21 cellular contexts compared by ENCODE assay signal in genomic region chr3:175336406-175337133, GRCh38.
A peak's percentile ranks its signal among the peaks of the same experiment; 100 is the strongest.
DNase-seq lines count a peak whose midpoint lies in the region; ATAC-seq and TF ChIP-seq lines count a peak whose summit lies in the region.
"Had no signal": no experiment of that assay in that cellular context is flagged by ENCODE, and none has a peak within 500 bp of the region (broad histone marks: within the 10 kb centered on the region; RNA-seq: fewer than 3 reads in every experiment).

No MANE protein-coding gene starts in this region.

- no peaks in the 10 kb centered on the region for H3K27me3 ChIP-seq in foreskin keratinocyte
- no peaks in the 10 kb centered on the region for H3K27me3 ChIP-seq in right atrium auricular region
- H3K27me3 ChIP-seq: brain microvascular endothelial cell, heart left ventricle, tibial artery had no signal

- ATAC-seq in GM18868 (IDR thresholded peaks at IDR 0.05; ENCODE audit: unreplicated experiment) (peak; percentile 55), foreskin keratinocyte (peak; percentile 45)
- ATAC-seq: heart left ventricle; K562; psoas muscle; stimulated activated effector memory CD8-positive, alpha-beta T cell treated with anti-CD3 and anti-CD28 coated beads, Interleukin-12 subunit alpha, Interleukin-12 subunit beta, amount 100 ng/mL, for 72 hours had no signal

- DNase-seq in NCI-H1417 (lab: John Stamatoyannopoulos, UW) (peak in 2 of 3 experiments; percentile 48 to 74), NCI-H748 (lab: John Stamatoyannopoulos, UW; ENCODE audit: unreplicated experiment) (peak; percentile 88), foreskin keratinocyte (no peak), right atrium auricular region (ENCODE audit: low spot score) (no peak), Kasumi-1 (lab: John Stamatoyannopoulos, UW) (no peak), cerebellum (ENCODE audit: low spot score) (no peak), cerebellar nuclear complex (lab: John Stamatoyannopoulos, UW) (no peak)
- DNase-seq: activated naive CD8-positive, alpha-beta T cell treated with anti-CD3 and anti-CD28 coated beads for 36 hours; brain microvascular endothelial cell; H7; heart left ventricle; mesenchymal stem cell; NCI-H1694 treated with DMSO at 0.1 percent for 48 hours; NK-92 treated with Interleukin-12 subunit alpha and Interleukin-12 subunit beta, amount 100 ng/mL, for 24 hours; psoas muscle; Right ventricle myocardium superior; T-helper 1 cell; tibial artery had no signal

- no peak for TF ChIP-seq CTCF in foreskin keratinocyte (conservative IDR thresholded peaks at IDR 0.05)
- TF ChIP-seq CTCF in right atrium auricular region (IDR thresholded peaks at IDR 0.05), result no peak

- H3K27ac ChIP-seq in foreskin keratinocyte (no peak overlapping the region), right atrium auricular region (no peak overlapping the region)
- H3K27ac ChIP-seq: brain microvascular endothelial cell, heart left ventricle, psoas muscle, tibial artery had no signal

- H3K36me3 ChIP-seq in right atrium auricular region, result no peaks in the 10 kb centered on the region
- H3K36me3 ChIP-seq: brain microvascular endothelial cell, heart left ventricle, tibial artery had no signal

- H3K4me1 ChIP-seq in foreskin keratinocyte (no peaks in the 10 kb centered on the region), right atrium auricular region (no peaks in the 10 kb centered on the region)
- H3K4me1 ChIP-seq: heart left ventricle, psoas muscle had no signal

- no peaks in the 10 kb centered on the region for H3K9me3 ChIP-seq in right atrium auricular region
- H3K9me3 ChIP-seq: heart left ventricle, psoas muscle, tibial artery had no signal

- H3K4me3 ChIP-seq in right atrium auricular region, result no peak overlapping the region
- H3K4me3 ChIP-seq: heart left ventricle, K562, psoas muscle, tibial artery had no signal

Comparison
In these comparisons a context has a peak if more than half of its experiments do, and no peak if none do; other contexts are left out.
1. DNase-seq: peak in NCI-H1417 (2 of 3) and NCI-H748 (single experiment); none in foreskin keratinocyte (0 of 2), right atrium auricular region (single experiment), Kasumi-1 (0 of 2), cerebellum (single experiment) and cerebellar nuclear complex (0 of 2).